ENCODE assay signal across 8 cellular contexts in the genomic region with DNA sequence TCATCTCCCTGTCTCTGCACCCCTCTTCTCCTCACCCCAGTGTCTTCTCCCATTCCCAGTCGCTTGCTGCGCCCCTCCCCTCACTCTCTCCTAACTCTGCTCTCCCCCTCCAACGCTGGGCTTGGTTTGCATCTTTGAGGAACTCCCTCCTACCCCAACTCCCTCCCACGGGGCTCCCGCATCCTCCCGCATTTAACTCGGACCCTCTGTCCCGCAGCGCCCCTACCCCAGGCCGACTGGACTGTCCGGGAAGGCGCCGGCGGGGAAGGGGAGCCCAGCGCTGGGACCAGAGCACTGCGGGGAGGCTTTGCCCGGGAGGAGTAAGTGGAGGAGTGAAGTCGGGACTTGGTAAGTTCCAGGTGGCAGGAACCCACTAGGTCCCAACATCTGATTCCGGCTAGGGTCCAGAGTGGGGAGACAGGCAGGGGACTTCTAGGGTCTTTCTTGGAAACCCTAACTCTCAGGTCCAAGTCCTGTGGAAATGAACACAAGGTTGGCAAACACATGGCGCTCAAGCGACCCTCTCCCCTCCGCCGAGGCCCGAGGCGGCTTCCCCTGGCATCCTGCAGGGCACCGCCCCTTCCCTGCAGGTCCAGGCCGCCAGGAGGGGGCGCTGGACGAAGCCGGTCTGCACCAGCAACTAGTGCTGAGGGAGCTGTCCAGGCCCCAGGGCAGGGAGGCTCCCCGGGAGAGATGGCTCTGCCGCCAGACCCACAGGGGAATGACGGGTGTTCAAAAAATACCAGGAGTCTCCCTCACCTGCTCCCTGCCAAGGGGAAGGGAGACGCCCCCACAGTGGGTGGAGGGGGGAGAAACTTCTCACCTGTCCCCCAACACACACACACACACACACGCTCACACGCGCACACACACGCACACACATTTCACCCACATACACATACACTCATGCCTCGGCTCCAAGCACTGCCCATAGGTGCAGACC. TPM values are rescaled to one million over a fixed set of nuclear protein-coding genes. Genes with fewer than 3 reads are reported as not detected.
DNase-seq lines count a peak whose midpoint lies in the region; ATAC-seq and TF ChIP-seq lines count a peak whose summit lies in the region.

No MANE protein-coding gene starts in this region.

- H3K4me3 ChIP-seq in HUES64 (ENCODE audit: low read length) (peak overlapping the region; percentile 70), cardiac fibroblast (replicated peaks in 1 of 2; ENCODE audit: low read depth in 2 of 2, low read length in 2 of 2) (no peak overlapping the region)

- H3K4me1 ChIP-seq in HUES64 (ENCODE audit: insufficient read depth, low read length) = peaks cover 5% of the 10 kb centered on the region; the same call in 1 of the 2 replicates

- WGBS in HUES64 = 4% methylated on average over 33 of the region's 39 CpGs

- intact Hi-C loops in left colon (cut with DNase I, micrococcal nuclease) = no loop called here

- peak overlapping the region; percentile 28 for H3K9ac ChIP-seq in HUES64 (ENCODE audit: low read depth, low read length)

- H3K36me3 ChIP-seq in HUES64 (ENCODE audit: insufficient read depth, low read length) = no peaks in the 10 kb centered on the region

- peaks cover 29% of the 10 kb centered on the region for H3K27me3 ChIP-seq in HUES64 (ENCODE audit: insufficient read depth, low read length)

- ATAC-seq in left colon = peak; percentile 83
- ATAC-seq in HG03039 (IDR thresholded peaks at IDR 0.05; ENCODE audit: unreplicated experiment) = no peak
- ATAC-seq in HG03442 (IDR thresholded peaks at IDR 0.05; ENCODE audit: unreplicated experiment) = no peak

- peak; percentile 67 to 71 for DNase-seq in cardiac fibroblast (ENCODE audit: low read depth in 2 of 2)
- peak in 1 of 2 donors; percentile 75 for DNase-seq in left colon
- DNase-seq in stimulated activated CD4-positive, alpha-beta T cell treated with anti-CD3 and anti-CD28 coated beads, TNF-alpha, amount 100 ng/mL, for 48 hours (ENCODE audit: low read depth in 3 of 3) = peak; percentile 48 to 71 (median 52)

- TF ChIP-seq CTCF in GM12874 (IDR thresholded peaks at IDR 0.05; ENCODE audit: insufficient read depth, low read depth, low read length) (peak; percentile 87), VCaP (conservative IDR thresholded peaks at IDR 0.05) (peak; percentile 87), cardiac fibroblast (IDR thresholded peaks at IDR 0.05; ENCODE audit: low read depth, low read length) (peak; percentile 94)

- H3K27ac ChIP-seq in HUES64 (ENCODE audit: low read depth, low read length) (no peak overlapping the region), VCaP (no peak overlapping the region)

- no peaks in the 10 kb centered on the region for H3K9me3 ChIP-seq in HUES64 (ENCODE audit: insufficient read depth, low read depth, low read length)

RNA-seq across cellular contexts. Expression of a gene that starts 53.2 kb away (rescaled TPM):
- 4.3 TPM for polyA plus RNA-seq in HUES64 (2013, experiment 1 of 2)
- 4.5 TPM for polyA plus RNA-seq in HUES64 (2013, experiment 2 of 2)
- total RNA-seq in left colon = under 1 TPM; 0.70 to 0.73 TPM
